Comparison of ENCODE assay signal across 1 cellular context in genomic region chr11:67317365-67318238, GRCh38.
TF ChIP-seq lines count a peak whose summit lies in the region.

No MANE protein-coding gene starts in this region.

TF ChIP-seq in GM12878, 131 proteins besides CTCF, POLR2A, EP300 and RAD21 (continued from another document and continues in another):
- TF ChIP-seq ZBTB11 (CRISPR knock-in tag; IDR thresholded peaks at IDR 0.05) (peak; percentile 62; the same call in 1 of the 2 replicates), FOXM1 (IDR thresholded peaks at IDR 0.05; ENCODE audit: low read depth, low read length) (no peak), SPI1 (IDR thresholded peaks at IDR 0.05; ENCODE audit: borderline replicate concordance, insufficient read depth, low read depth, low read length) (no peak), ELK1 (IDR thresholded peaks at IDR 0.05; ENCODE audit: low read depth, low read length) (peak; percentile 47), RUNX3 (IDR thresholded peaks at IDR 0.05; ENCODE audit: low read length) (peak; percentile 98), SMAD1 (IDR thresholded peaks at IDR 0.05; ENCODE audit: low read depth, partially characterized antibody) (peak; percentile 29), POLR2AphosphoS5 (IDR thresholded peaks at IDR 0.05; ENCODE audit: low read length) (0 out of 2 replicates have a peak, but pooled peaks have one; percentile 29), GABPA (IDR thresholded peaks at IDR 0.05; ENCODE audit: low read depth) (no peak), IKZF2 (IDR thresholded peaks at IDR 0.05) (peak; percentile 85 to 86; a peak in 3 of 4 replicates), KAT2A (conservative IDR thresholded peaks at IDR 0.05; ENCODE audit: control insufficient read depth, low read depth, low read length) (no peak), JUND (IDR thresholded peaks at IDR 0.05; ENCODE audit: low read depth, low read length) (no peak), CREB1 (IDR thresholded peaks at IDR 0.05; ENCODE audit: low read depth) (peak; percentile 35; the same call in 1 of the 2 replicates), ZBED1 (IDR thresholded peaks at IDR 0.05; ENCODE audit: borderline replicate concordance) (no peak), CBX5 (IDR thresholded peaks at IDR 0.05; ENCODE audit: low read depth) (no peak), RCOR1 (conservative IDR thresholded peaks at IDR 0.05; ENCODE audit: low read depth, low read length) (no peak), POU2F2 (IDR thresholded peaks at IDR 0.05; ENCODE audit: borderline replicate concordance, low read depth, low read length) (no peak; the same call in 2 of the 3 replicates), ZNF217 (IDR thresholded peaks at IDR 0.05) (no peak), WRNIP1 (IDR thresholded peaks at IDR 0.05; ENCODE audit: borderline replicate concordance, low read depth, low read length) (0 out of 2 replicates have a peak, but pooled peaks have one; percentile 18), ZSCAN29 (IDR thresholded peaks at IDR 0.05) (no peak), SUZ12 (IDR thresholded peaks at IDR 0.05; ENCODE audit: unreplicated experiment) (no peak), REST (IDR thresholded peaks at IDR 0.05; ENCODE audit: low read depth, low read length) (no peak), RELA (IDR thresholded peaks at IDR 0.05; ENCODE audit: borderline replicate concordance, partially characterized antibody) (no peak), TCF12 (IDR thresholded peaks at IDR 0.05; ENCODE audit: low read depth, low read length) (peak; percentile 94), TCF7 (IDR thresholded peaks at IDR 0.05; ENCODE audit: borderline replicate concordance) (no peak), LARP7 (IDR thresholded peaks at IDR 0.05) (no peak; the same call in 1 of the 2 replicates), CEBPB (IDR thresholded peaks at IDR 0.05; ENCODE audit: borderline replicate concordance in 1 of 2, low read depth in 2 of 2, low read length in 2 of 2) (no peak), HSF1 (IDR thresholded peaks at IDR 0.05; ENCODE audit: low read depth, low read length) (no peak), ZNF24 (IDR thresholded peaks at IDR 0.05) (0 out of 2 replicates have a peak, but pooled peaks have one; percentile 37), ZNF622 (IDR thresholded peaks at IDR 0.05) (no peak), YY1 (IDR thresholded peaks at IDR 0.05; ENCODE audit: low read depth, low read length) (peak; percentile 85), SP1 (IDR thresholded peaks at IDR 0.05; ENCODE audit: low read depth, low read length) (no peak), CHD1 (IDR thresholded peaks at IDR 0.05; ENCODE audit: low read depth, low read length) (no peak), IRF4 (IDR thresholded peaks at IDR 0.05; ENCODE audit: low read depth, low read length) (no peak), EZH2 (IDR thresholded peaks at IDR 0.05; ENCODE audit: borderline replicate concordance, control insufficient read depth, low read depth, low read length) (no peak)
- TF ChIP-seq, protein P1, sequence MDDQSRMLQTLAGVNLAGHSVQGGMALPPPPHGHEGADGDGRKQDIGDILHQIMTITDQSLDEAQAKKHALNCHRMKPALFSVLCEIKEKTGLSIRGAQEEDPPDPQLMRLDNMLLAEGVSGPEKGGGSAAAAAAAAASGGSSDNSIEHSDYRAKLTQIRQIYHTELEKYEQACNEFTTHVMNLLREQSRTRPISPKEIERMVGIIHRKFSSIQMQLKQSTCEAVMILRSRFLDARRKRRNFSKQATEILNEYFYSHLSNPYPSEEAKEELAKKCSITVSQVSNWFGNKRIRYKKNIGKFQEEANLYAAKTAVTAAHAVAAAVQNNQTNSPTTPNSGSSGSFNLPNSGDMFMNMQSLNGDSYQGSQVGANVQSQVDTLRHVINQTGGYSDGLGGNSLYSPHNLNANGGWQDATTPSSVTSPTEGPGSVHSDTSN (IDR thresholded peaks at IDR 0.05; ENCODE audit: insufficient replicate concordance, low read depth, low read length) = no peak
- TF ChIP-seq, protein P2, sequence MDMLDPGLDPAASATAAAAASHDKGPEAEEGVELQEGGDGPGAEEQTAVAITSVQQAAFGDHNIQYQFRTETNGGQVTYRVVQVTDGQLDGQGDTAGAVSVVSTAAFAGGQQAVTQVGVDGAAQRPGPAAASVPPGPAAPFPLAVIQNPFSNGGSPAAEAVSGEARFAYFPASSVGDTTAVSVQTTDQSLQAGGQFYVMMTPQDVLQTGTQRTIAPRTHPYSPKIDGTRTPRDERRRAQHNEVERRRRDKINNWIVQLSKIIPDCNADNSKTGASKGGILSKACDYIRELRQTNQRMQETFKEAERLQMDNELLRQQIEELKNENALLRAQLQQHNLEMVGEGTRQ (IDR thresholded peaks at IDR 0.05; ENCODE audit: borderline replicate concordance, low read depth, low read length) = no peak
- TF ChIP-seq, protein P3, sequence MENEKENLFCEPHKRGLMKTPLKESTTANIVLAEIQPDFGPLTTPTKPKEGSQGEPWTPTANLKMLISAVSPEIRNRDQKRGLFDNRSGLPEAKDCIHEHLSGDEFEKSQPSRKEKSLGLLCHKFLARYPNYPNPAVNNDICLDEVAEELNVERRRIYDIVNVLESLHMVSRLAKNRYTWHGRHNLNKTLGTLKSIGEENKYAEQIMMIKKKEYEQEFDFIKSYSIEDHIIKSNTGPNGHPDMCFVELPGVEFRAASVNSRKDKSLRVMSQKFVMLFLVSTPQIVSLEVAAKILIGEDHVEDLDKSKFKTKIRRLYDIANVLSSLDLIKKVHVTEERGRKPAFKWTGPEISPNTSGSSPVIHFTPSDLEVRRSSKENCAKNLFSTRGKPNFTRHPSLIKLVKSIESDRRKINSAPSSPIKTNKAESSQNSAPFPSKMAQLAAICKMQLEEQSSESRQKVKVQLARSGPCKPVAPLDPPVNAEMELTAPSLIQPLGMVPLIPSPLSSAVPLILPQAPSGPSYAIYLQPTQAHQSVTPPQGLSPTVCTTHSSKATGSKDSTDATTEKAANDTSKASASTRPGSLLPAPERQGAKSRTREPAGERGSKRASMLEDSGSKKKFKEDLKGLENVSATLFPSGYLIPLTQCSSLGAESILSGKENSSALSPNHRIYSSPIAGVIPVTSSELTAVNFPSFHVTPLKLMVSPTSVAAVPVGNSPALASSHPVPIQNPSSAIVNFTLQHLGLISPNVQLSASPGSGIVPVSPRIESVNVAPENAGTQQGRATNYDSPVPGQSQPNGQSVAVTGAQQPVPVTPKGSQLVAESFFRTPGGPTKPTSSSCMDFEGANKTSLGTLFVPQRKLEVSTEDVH (IDR thresholded peaks at IDR 0.05; ENCODE audit: low read depth, partially characterized antibody) = no peak
- TF ChIP-seq, protein P4, sequence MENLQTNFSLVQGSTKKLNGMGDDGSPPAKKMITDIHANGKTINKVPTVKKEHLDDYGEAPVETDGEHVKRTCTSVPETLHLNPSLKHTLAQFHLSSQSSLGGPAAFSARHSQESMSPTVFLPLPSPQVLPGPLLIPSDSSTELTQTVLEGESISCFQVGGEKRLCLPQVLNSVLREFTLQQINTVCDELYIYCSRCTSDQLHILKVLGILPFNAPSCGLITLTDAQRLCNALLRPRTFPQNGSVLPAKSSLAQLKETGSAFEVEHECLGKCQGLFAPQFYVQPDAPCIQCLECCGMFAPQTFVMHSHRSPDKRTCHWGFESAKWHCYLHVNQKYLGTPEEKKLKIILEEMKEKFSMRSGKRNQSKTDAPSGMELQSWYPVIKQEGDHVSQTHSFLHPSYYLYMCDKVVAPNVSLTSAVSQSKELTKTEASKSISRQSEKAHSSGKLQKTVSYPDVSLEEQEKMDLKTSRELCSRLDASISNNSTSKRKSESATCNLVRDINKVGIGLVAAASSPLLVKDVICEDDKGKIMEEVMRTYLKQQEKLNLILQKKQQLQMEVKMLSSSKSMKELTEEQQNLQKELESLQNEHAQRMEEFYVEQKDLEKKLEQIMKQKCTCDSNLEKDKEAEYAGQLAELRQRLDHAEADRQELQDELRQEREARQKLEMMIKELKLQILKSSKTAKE (IDR thresholded peaks at IDR 0.05; ENCODE audit: low read depth, poor library complexity, severe bottlenecking) = no peak
- TF ChIP-seq, protein P5, sequence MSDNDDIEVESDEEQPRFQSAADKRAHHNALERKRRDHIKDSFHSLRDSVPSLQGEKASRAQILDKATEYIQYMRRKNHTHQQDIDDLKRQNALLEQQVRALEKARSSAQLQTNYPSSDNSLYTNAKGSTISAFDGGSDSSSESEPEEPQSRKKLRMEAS (IDR thresholded peaks at IDR 0.05; ENCODE audit: low read depth, low read length) = 0 out of 2 replicates have a peak, but pooled peaks have one; percentile 47
